Comparison of ENCODE assay signal across 13 cellular contexts in the genomic region with DNA sequence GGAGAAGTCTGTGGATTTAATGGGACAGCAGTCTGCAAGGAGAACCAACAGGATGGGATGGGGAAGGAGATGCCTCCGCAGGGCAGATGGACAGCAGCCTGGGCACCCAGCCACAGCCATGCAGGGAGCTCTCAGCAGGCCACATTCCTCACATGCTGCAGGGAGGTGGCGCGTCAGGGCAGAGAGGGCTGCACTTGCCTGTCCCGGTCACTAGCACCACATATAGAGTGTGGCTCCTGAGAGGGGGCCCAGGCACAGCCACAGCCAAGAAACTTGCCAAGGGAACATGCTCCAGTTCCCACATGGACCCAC.
DNase-seq lines count a peak whose midpoint lies in the region; ATAC-seq, FAIRE-seq and TF ChIP-seq lines count a peak whose summit lies in the region.
"Had no signal": no experiment of that assay in that cellular context is flagged by ENCODE, and none has a peak within 500 bp of the region (broad histone marks: within the 10 kb centered on the region; RNA-seq: fewer than 3 reads in every experiment).

No MANE protein-coding gene starts in this region.

- peak; percentile 43 for TF ChIP-seq CTCF in HepG2 (CRISPR knock-in tag; IDR thresholded peaks at IDR 0.05)
- no peak for TF ChIP-seq CTCF in right lobe of liver (IDR thresholded peaks at IDR 0.05)
- no peak for TF ChIP-seq CTCF in GM12878 (IDR thresholded peaks at IDR 0.05 in 2 of 3, conservative IDR thresholded peaks at IDR 0.05 in 1 of 3; ENCODE audit: control insufficient read depth in 2 of 3, extremely low read depth in 1 of 3, insufficient read depth in 1 of 3, low read depth in 3 of 3, low read length in 3 of 3)
- TF ChIP-seq CTCF in upper lobe of right lung (IDR thresholded peaks at IDR 0.05): no peak

- TF ChIP-seq EP300 in HepG2 (IDR thresholded peaks at IDR 0.05; ENCODE audit: low read depth in 2 of 2, low read length in 2 of 2): no peak
- TF ChIP-seq EP300 in HepG2 (CRISPR knock-in tag; IDR thresholded peaks at IDR 0.05; ENCODE audit: borderline replicate concordance): no peak
- TF ChIP-seq EP300 in GM12878 (IDR thresholded peaks at IDR 0.05; ENCODE audit: borderline replicate concordance in 1 of 2, control insufficient read depth in 1 of 2, low read depth in 2 of 2, low read length in 2 of 2): no peak

- BruUV-seq in HepG2 (replicated peaks; lab: Mats Ljungman, UMichigan) (no TSS peak), GM12878 (replicated peaks; lab: Mats Ljungman, UMichigan) (no TSS peak)

- intact Hi-C loops in HepG2 (cut with micrococcal nuclease; ENCODE audit: unreplicated experiment): no loop called here
- intact Hi-C loops in right lobe of liver (cut with DNase I): loop anchor here in 1 of 2 donors (10.0 kb wide), 2 partner anchors 73 to 213 kb away; no protein-coding TSS in a partner anchor
- intact Hi-C loops in GM12878 (cut with micrococcal nuclease; ENCODE audit: unreplicated experiment): no loop called here
- intact Hi-C loops in right cardiac atrium (cut with DNase I): no loop called here
- intact Hi-C loops in upper lobe of right lung (cut with DNase I): no loop called here

- H3K4me2 ChIP-seq in HepG2 (ENCODE audit: low read depth, low read length) (no peak overlapping the region), GM12878 (ENCODE audit: control insufficient read depth, insufficient read depth) (no peak overlapping the region)

- CTCF ChIA-PET in HepG2 (lab: Yijun Ruan, JAX; ENCODE audit: low intra/inter-chr PET ratio, low total read pairs) (no interaction called here), GM12878 (lab: Yijun Ruan, JAX) (interaction anchor here (1.0 kb wide), 1 partner anchor 28 kb away, joined by 4 read pairs; no protein-coding TSS in a partner anchor)

- peak; percentile 85 for ATAC-seq in HepG2
- ATAC-seq in right lobe of liver: no peak
- peak; percentile 12; the same call in 2 of the 3 replicates for ATAC-seq in GM12878
- ATAC-seq in right cardiac atrium: peak; percentile 43 to 83
- ATAC-seq in upper lobe of right lung: peak; percentile 33
- ATAC-seq in GM19467 (IDR thresholded peaks at IDR 0.05; ENCODE audit: unreplicated experiment): no peak

- FAIRE-seq in HepG2 (lab: Jason Lieb, UNC) (no peak), GM12878 (lab: Jason Lieb, UNC) (no peak)
- FAIRE-seq: frontal cortex had no signal

- H3K79me2 ChIP-seq in HepG2 (ENCODE audit: insufficient read depth, low read length) (no peaks in the 10 kb centered on the region), GM12878 (ENCODE audit: control insufficient read depth, insufficient read depth, low read length) (no peaks in the 10 kb centered on the region)

- in situ Hi-C loops in HepG2 (cut with HindIII; ENCODE audit: extremely low pct_ligation_motif_present, low pct_unique_long_range_greater_than_20kb): no loop called here
- in situ Hi-C loops in GM12878 (cut with MboI): no loop called here

- 0 out of 2 replicates have a peak, but pooled peaks have one; percentile 33 for TF ChIP-seq RAD21 in HepG2 (CRISPR knock-in tag; IDR thresholded peaks at IDR 0.05)
- no peak for TF ChIP-seq RAD21 in GM12878 (IDR thresholded peaks at IDR 0.05; ENCODE audit: insufficient read depth, low read depth, low read length)

- H3K27me3 ChIP-seq in HepG2 (ENCODE audit: control insufficient read depth in 1 of 2, insufficient read depth in 2 of 2, low read length in 2 of 2) (peaks cover 4 to 50% of the 10 kb centered on the region in 2 experiments; a peak in 3 of 5 replicates), right lobe of liver (no peaks in the 10 kb centered on the region), GM12878 (replicated peaks in 1 of 2; ENCODE audit: control insufficient read depth in 2 of 2, insufficient read depth in 2 of 2, low read length in 1 of 2) (peaks cover 0 to 2% of the 10 kb centered on the region in 2 experiments; a peak in 2 of 4 replicates), right cardiac atrium (ENCODE audit: control insufficient read depth, insufficient read depth) (no peaks in the 10 kb centered on the region), upper lobe of right lung (no peaks in the 10 kb centered on the region)

- H3K4me1 ChIP-seq in HepG2 (ENCODE audit: insufficient read depth, low read length) (peaks cover 56% of the 10 kb centered on the region), right lobe of liver (peaks cover 0 to 23% (median 4%) of the 10 kb centered on the region in 4 donors), GM12878 (ENCODE audit: control insufficient read depth, insufficient read depth, low read length) (peaks cover 5% of the 10 kb centered on the region; the same call in 1 of the 2 replicates), right cardiac atrium (ENCODE audit: control insufficient read depth, insufficient read depth, low read length) (no peaks in the 10 kb centered on the region), upper lobe of right lung (peaks cover 15% of the 10 kb centered on the region)

- RAD21 ChIA-PET in GM12878 (lab: Charles Lee; ENCODE audit: unreplicated experiment): no interaction called here

- SMC1A ChIA-PET in GM12878 (lab: Charles Lee; ENCODE audit: uncharacterized antibody, unreplicated experiment): no interaction called here

- DNase-seq in HepG2 (ENCODE audit: low spot score) (peak; percentile 46), right lobe of liver (no peak), GM12878 (ENCODE audit: low read depth, low spot score) (no peak), right cardiac atrium (peak in 2 of 3 donors; percentile 83 to 87), upper lobe of right lung (no peak), SKM-1 treated with dmso at 0.1 percent for 144 hours (lab: John Stamatoyannopoulos, UW; ENCODE audit: unreplicated experiment) (no peak), SHP77 (lab: John Stamatoyannopoulos, UW) (no peak)
- DNase-seq: HCEC 1CT, mammary epithelial cell, NCI-H1930, NCI-H524 had no signal

- no peaks in the 10 kb centered on the region for H3K36me3 ChIP-seq in HepG2 (replicated peaks in 1 of 2; ENCODE audit: control insufficient read depth in 1 of 2, insufficient read depth in 2 of 2, low read length in 2 of 2)
- H3K36me3 ChIP-seq in right lobe of liver: no peaks in the 10 kb centered on the region
- no peaks in the 10 kb centered on the region for H3K36me3 ChIP-seq in GM12878 (ENCODE audit: control insufficient read depth in 2 of 2, insufficient read depth in 2 of 2, low read length in 1 of 2)
- H3K36me3 ChIP-seq in upper lobe of right lung: no peaks in the 10 kb centered on the region

- WGBS in HepG2 (ENCODE audit: low lambda C conversion rate): 50% methylated on average over 1 of the region's 4 CpGs
- no CpG with 5 or more reads among the region's 4 CpGs for WGBS in right lobe of liver (ENCODE audit: insufficient coverage, low coverage, low lambda C conversion rate, missing lambda C conversion rate)
- WGBS in GM12878 (ENCODE audit: insufficient coverage, insufficient replicate concordance, low lambda C conversion rate, missing lambda C conversion rate): 76% methylated on average over 4 of the region's 4 CpGs
- WGBS in right cardiac atrium: 77% methylated on average over 4 of the region's 4 CpGs

- no peak overlapping the region for H2AFZ ChIP-seq in HepG2 (ENCODE audit: low read length)
- H2AFZ ChIP-seq in GM12878 (ENCODE audit: control insufficient read depth, low read depth, low read length): no peak overlapping the region

- POLR2A ChIA-PET in HepG2 (lab: Yijun Ruan, JAX) (interaction anchor here (0.8 to 1.2 kb wide), 2 partner anchors 8 to 16 kb away, joined by 3 to 9 read pairs; no protein-coding TSS in a partner anchor), GM12878 (lab: Charles Lee) (no interaction called here)

- H3K9me3 ChIP-seq in HepG2 (ENCODE audit: low read length): no peaks in the 10 kb centered on the region
- no peaks in the 10 kb centered on the region for H3K9me3 ChIP-seq in right lobe of liver
- H3K9me3 ChIP-seq in GM12878 (replicated peaks; ENCODE audit: control insufficient read depth, insufficient read depth, low read length): no peaks in the 10 kb centered on the region
- no peaks in the 10 kb centered on the region for H3K9me3 ChIP-seq in right cardiac atrium (ENCODE audit: control insufficient read depth, low read length)
- no peaks in the 10 kb centered on the region for H3K9me3 ChIP-seq in upper lobe of right lung

- H4K20me1 ChIP-seq in HepG2 (ENCODE audit: insufficient read depth, low read length) (no peaks in the 10 kb centered on the region), GM12878 (ENCODE audit: control insufficient read depth, insufficient read depth) (no peaks in the 10 kb centered on the region)

- H3K4me3 ChIP-seq in HepG2 (replicated peaks in 1 of 3; ENCODE audit: insufficient read depth in 1 of 3, low read depth in 2 of 3, low read length in 3 of 3) (no peak overlapping the region), right lobe of liver (no peak overlapping the region), GM12878 (no peak overlapping the region), right cardiac atrium (ENCODE audit: low read length) (no peak overlapping the region), upper lobe of right lung (no peak overlapping the region)

- TF ChIP-seq POLR2A in HepG2 (IDR thresholded peaks at IDR 0.05; ENCODE audit: insufficient read depth in 1 of 2, low read depth in 2 of 2, low read length in 2 of 2): no peak
- TF ChIP-seq POLR2A in right lobe of liver (IDR thresholded peaks at IDR 0.05): no peak
- no peak for TF ChIP-seq POLR2A in GM12878 (IDR thresholded peaks at IDR 0.05; ENCODE audit: low read depth, low read length)

- H3K27ac ChIP-seq in HepG2 (ENCODE audit: extremely low read length, insufficient read depth, low read length): no peak overlapping the region
- H3K27ac ChIP-seq in right lobe of liver: no peak overlapping the region
- H3K27ac ChIP-seq in GM12878 (ENCODE audit: control insufficient read depth, insufficient read depth): no peak overlapping the region
- H3K27ac ChIP-seq in right cardiac atrium (ENCODE audit: low read length): no peak overlapping the region
- no peak overlapping the region for H3K27ac ChIP-seq in upper lobe of right lung

- H3K9ac ChIP-seq in HepG2 (ENCODE audit: insufficient read depth, low read depth, low read length) (no peak overlapping the region), GM12878 (ENCODE audit: control insufficient read depth, insufficient read depth, low read length) (no peak overlapping the region)

TF ChIP-seq in GM12878, 131 proteins besides CTCF, POLR2A, EP300 and RAD21 (continues in another document):
- no peak for TF ChIP-seq RAD51 (IDR thresholded peaks at IDR 0.05)
- TF ChIP-seq FOS (IDR thresholded peaks at IDR 0.05; ENCODE audit: borderline replicate concordance, extremely low read depth, insufficient read length): no peak

Comparison
In these comparisons a context has a peak if more than half of its experiments do, and no peak if none do; other contexts are left out.
1. ATAC-seq: peak in HepG2 (single experiment), GM12878 (single experiment), right cardiac atrium (2 of 2) and upper lobe of right lung (single experiment); none in right lobe of liver (0 of 4) and GM19467 (single experiment).
2. DNase-seq: peak in HepG2 (single experiment) and right cardiac atrium (2 of 3); none in right lobe of liver (0 of 3), GM12878 (single experiment), upper lobe of right lung (single experiment), SKM-1 treated with dmso at 0.1 percent for 144 hours (single experiment) and SHP77 (0 of 2).